In the genomic region with DNA sequence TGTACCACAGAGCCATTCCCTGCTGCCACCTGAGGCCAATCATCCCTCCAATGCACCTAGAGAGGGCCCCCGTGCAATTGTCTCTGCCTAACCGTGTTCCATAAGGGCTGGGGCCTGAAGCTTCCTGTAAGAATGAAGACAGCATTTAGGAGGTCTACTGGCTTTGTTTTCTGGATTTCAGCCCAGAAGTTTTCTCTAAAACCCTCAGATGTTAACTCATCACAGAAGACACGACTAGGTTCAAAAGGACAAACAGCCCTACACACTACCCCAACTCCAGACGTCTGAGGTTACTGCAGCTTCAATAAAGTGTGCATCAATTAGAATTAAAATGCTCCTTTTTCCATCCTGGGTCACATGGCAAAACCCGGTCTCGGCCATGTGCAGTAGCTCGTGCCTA, we compare ENCODE assay signal across 16 cellular contexts. TPM values are rescaled to one million over a fixed set of nuclear protein-coding genes. Genes with fewer than 3 reads are reported as not detected.
DNase-seq lines count a peak whose midpoint lies in the region; ATAC-seq and TF ChIP-seq lines count a peak whose summit lies in the region.
"Had no signal": no experiment of that assay in that cellular context is flagged by ENCODE, and none has a peak within 500 bp of the region (broad histone marks: within the 10 kb centered on the region; RNA-seq: fewer than 3 reads in every experiment).

No MANE protein-coding gene starts in this region.

- H3K36me3 Mint-ChIP-seq in GM23338 (ENCODE audit: low read depth), result no peaks in the 10 kb centered on the region
- H3K36me3 Mint-ChIP-seq in stimulated activated effector memory CD8-positive, alpha-beta T cell treated with anti-CD3 and anti-CD28 coated beads, Interleukin-12 subunit alpha, Interleukin-12 subunit beta, amount 100 ng/mL, for 72 hours, result no peaks in the 10 kb centered on the region

- TF ChIP-seq EP300 in transverse colon (IDR thresholded peaks at IDR 0.05; ENCODE audit: low read depth), result no peak

- ATAC-seq in GM23338, result no peak
- no peak for ATAC-seq in stimulated activated effector memory CD8-positive, alpha-beta T cell treated with anti-CD3 and anti-CD28 coated beads, Interleukin-12 subunit alpha, Interleukin-12 subunit beta, amount 100 ng/mL, for 72 hours
- ATAC-seq: SK-N-SH treated with all-trans-retinoic acid at 6 μM for 48 hours had no signal

- no peaks in the 10 kb centered on the region for H3F3A ChIP-seq in GM23338 (replicated peaks; ENCODE audit: low read depth)

- H4K20me1 ChIP-seq in GM23338 (replicated peaks; ENCODE audit: insufficient read depth), result no peaks in the 10 kb centered on the region

- H2AFZ ChIP-seq in GM23338, result peak overlapping the region; percentile 63; the same call in 1 of the 2 replicates

- intact Hi-C loops in transverse colon (cut with DNase I; ENCODE audit: low total_unique reads), result no loop called here

- DNase-seq in GM23338 (ENCODE audit: low spot score), result no peak
- peak; percentile 19 for DNase-seq in amniotic epithelial cell (ENCODE audit: low read depth)
- peak; percentile 3 for DNase-seq in fibroblast of the aortic adventitia (ENCODE audit: low read depth)
- no peak for DNase-seq in stimulated activated effector memory CD8-positive, alpha-beta T cell treated with anti-CD3 and anti-CD28 coated beads, Interleukin-12 subunit alpha, Interleukin-12 subunit beta, amount 100 ng/mL, for 72 hours (ENCODE audit: low spot score in 2 of 2)
- DNase-seq in transverse colon, result no peak
- no peak for DNase-seq in NCI-H128 (lab: John Stamatoyannopoulos, UW; ENCODE audit: unreplicated experiment)
- DNase-seq in stimulated activated naive CD4-positive, alpha-beta T cell (lab: John Stamatoyannopoulos, UW), result no peak
- DNase-seq: AML-193, H7, HFFc6, MM.1S, NCI-H1092 treated with DMSO at 0.1 percent for 48 hours, SHP77 had no signal

- H3K4me3 Mint-ChIP-seq in GM23338, result no peak overlapping the region
- H3K4me3 Mint-ChIP-seq in stimulated activated effector memory CD8-positive, alpha-beta T cell treated with anti-CD3 and anti-CD28 coated beads, Interleukin-12 subunit alpha, Interleukin-12 subunit beta, amount 100 ng/mL, for 72 hours, result no peak overlapping the region
- H3K4me3 Mint-ChIP-seq: HFFc6 had no signal

- no peak overlapping the region for H3K4me2 ChIP-seq in GM23338

- in situ Hi-C loops in transverse colon (cut with MboI; ENCODE audit: low pct_ligation_motif_present in 1 of 4, low pct_unique_long_range_greater_than_20kb in 1 of 4, low sequenced_read_pairs in 3 of 4), result no loop called here

- no peaks in the 10 kb centered on the region for H3K79me2 ChIP-seq in GM23338 (replicated peaks; ENCODE audit: insufficient read depth)

- H3K27me3 ChIP-seq in GM23338 (ENCODE audit: insufficient read depth) (no peaks in the 10 kb centered on the region), transverse colon (peaks cover 14% of the 10 kb centered on the region)

- no peak overlapping the region for H3K27ac ChIP-seq in GM23338 (ENCODE audit: low read depth)
- H3K27ac ChIP-seq in transverse colon, result no peak overlapping the region
- H3K27ac ChIP-seq: C4-2B had no signal

- no peak overlapping the region for H3K4me3 ChIP-seq in GM23338
- no peak overlapping the region for H3K4me3 ChIP-seq in fibroblast of the aortic adventitia (ENCODE audit: low read depth, low read length)
- no peak overlapping the region for H3K4me3 ChIP-seq in transverse colon

- peaks cover 5% of the 10 kb centered on the region for H3K27me3 Mint-ChIP-seq in GM23338 (ENCODE audit: insufficient read depth, low read depth, poor library complexity)

- no peaks in the 10 kb centered on the region for H3K9me3 ChIP-seq in transverse colon

- 78 to 80% methylated on average over 2 to 7 of the region's 7 CpGs for WGBS in transverse colon (ENCODE audit: low coverage in 1 of 2), 2 donors

- H3K4me1 ChIP-seq in GM23338 (ENCODE audit: insufficient read depth), result no peaks in the 10 kb centered on the region
- no peaks in the 10 kb centered on the region for H3K4me1 ChIP-seq in transverse colon

- H3K9me2 ChIP-seq in GM23338 (ENCODE audit: insufficient read depth), result 0 out of 2 replicates have a peak, but pooled peaks cover 4% of the 10 kb centered on the region

- no peak for TF ChIP-seq CTCF in GM23338 (conservative IDR thresholded peaks at IDR 0.05; ENCODE audit: low read depth in 2 of 2)
- no peak for TF ChIP-seq CTCF in fibroblast of the aortic adventitia (IDR thresholded peaks at IDR 0.05; ENCODE audit: insufficient read depth, low read length)
- no peak for TF ChIP-seq CTCF in transverse colon (IDR thresholded peaks at IDR 0.05)

- H3K4me1 Mint-ChIP-seq in GM23338, result no peaks in the 10 kb centered on the region
- no peaks in the 10 kb centered on the region for H3K4me1 Mint-ChIP-seq in stimulated activated effector memory CD8-positive, alpha-beta T cell treated with anti-CD3 and anti-CD28 coated beads, Interleukin-12 subunit alpha, Interleukin-12 subunit beta, amount 100 ng/mL, for 72 hours

- no peak for TF ChIP-seq POLR2A in transverse colon (IDR thresholded peaks at IDR 0.05)

- H3K9me3 Mint-ChIP-seq in GM23338, result no peaks in the 10 kb centered on the region
- H3K9me3 Mint-ChIP-seq in stimulated activated effector memory CD8-positive, alpha-beta T cell treated with anti-CD3 and anti-CD28 coated beads, Interleukin-12 subunit alpha, Interleukin-12 subunit beta, amount 100 ng/mL, for 72 hours, result no peaks in the 10 kb centered on the region
- H3K9me3 Mint-ChIP-seq: HFFc6 had no signal

- no peaks in the 10 kb centered on the region for H3K36me3 ChIP-seq in GM23338 (ENCODE audit: insufficient read depth)
- H3K36me3 ChIP-seq in transverse colon, result no peaks in the 10 kb centered on the region

- no peak overlapping the region for H3K27ac Mint-ChIP-seq in GM23338
- peak overlapping the region; percentile 17 for H3K27ac Mint-ChIP-seq in stimulated activated effector memory CD8-positive, alpha-beta T cell treated with anti-CD3 and anti-CD28 coated beads, Interleukin-12 subunit alpha, Interleukin-12 subunit beta, amount 100 ng/mL, for 72 hours
- H3K27ac Mint-ChIP-seq: HFFc6 had no signal

TF ChIP-seq in GM23338, 12 proteins besides CTCF, POLR2A, EP300 and RAD21 (continues in another document):
- no peak for TF ChIP-seq ZNF331 (CRISPR knock-in tag; IDR thresholded peaks at IDR 0.05; ENCODE audit: low read depth)

RNA-seq across cellular contexts. Expression of a gene that starts 10.8 kb away (rescaled TPM):
- total RNA-seq in GM23338 (2014; rRNA removed; shearing (Covaris generic)), result 47.4 and 48.0 TPM in 2 replicates
- 32.5 and 36.2 TPM in 2 replicates for polyA plus RNA-seq in GM23338 (2016; fragmentation: Nextera tagmentation; extraction: Ambion mirVana)
- total RNA-seq in fibroblast of the aortic adventitia (ENCODE audit: low replicate concordance), result 7.4 and 25.3 TPM in 2 replicates
- total RNA-seq in transverse colon, result 10 to 100 TPM; 27.9 to 90.6 (median 33.3) TPM

RNA-seq across cellular contexts. Expression of a gene that starts 31.6 kb away (rescaled TPM):
- 1.0 and 1.3 TPM in 2 replicates for total RNA-seq in GM23338 (2014; rRNA removed; shearing (Covaris generic))
- polyA plus RNA-seq in GM23338 (2016; fragmentation: Nextera tagmentation; extraction: Ambion mirVana), result 1.1 and 2.2 TPM in 2 replicates
- 0.45 and 1.6 TPM in 2 replicates for total RNA-seq in fibroblast of the aortic adventitia (ENCODE audit: low replicate concordance)
- 1 to 10 TPM; 1.1 to 4.2 (median 1.2) TPM for total RNA-seq in transverse colon
- total RNA-seq: LHCN-M2 had no signal

RNA-seq across cellular contexts. Expression of a gene that starts 37.7 kb away (rescaled TPM):
- total RNA-seq in GM23338 (2014; rRNA removed; shearing (Covaris generic)), result 11.2 and 11.8 TPM in 2 replicates
- 5.6 and 6.3 TPM in 2 replicates for polyA plus RNA-seq in GM23338 (2016; fragmentation: Nextera tagmentation; extraction: Ambion mirVana)
- total RNA-seq in fibroblast of the aortic adventitia (ENCODE audit: low replicate concordance) (5.5 and 7.8 TPM in 2 replicates), transverse colon (10 to 100 TPM in 2 of 4 donors, 1 to 10 TPM in 2; 7.0 to 39.6 (median 9.4) TPM)

RNA-seq across cellular contexts. Expression of a gene that starts 38.0 kb away (rescaled TPM):
- 25.7 and 33.4 TPM in 2 replicates for total RNA-seq in GM23338 (2014; rRNA removed; shearing (Covaris generic))
- 24.3 and 24.7 TPM in 2 replicates for polyA plus RNA-seq in GM23338 (2016; fragmentation: Nextera tagmentation; extraction: Ambion mirVana)
- total RNA-seq in fibroblast of the aortic adventitia (ENCODE audit: low replicate concordance) (17.8 and 43.4 TPM in 2 replicates), transverse colon (10 to 100 TPM; 17.3 to 65.1 (median 24.7) TPM)

Comparison
In these comparisons a context has a peak if more than half of its experiments do, and no peak if none do; other contexts are left out.
1. DNase-seq: peak in amniotic epithelial cell (single experiment) and fibroblast of the aortic adventitia (single experiment); none in GM23338 (single experiment), stimulated activated effector memory CD8-positive, alpha-beta T cell treated with anti-CD3 and anti-CD28 coated beads, Interleukin-12 subunit alpha, Interleukin-12 subunit beta, amount 100 ng/mL, for 72 hours (0 of 2), transverse colon (single experiment), NCI-H128 (single experiment) and stimulated activated naive CD4-positive, alpha-beta T cell (0 of 6).